Comparison of ENCODE assay signal across 8 cellular contexts in the genomic region with DNA sequence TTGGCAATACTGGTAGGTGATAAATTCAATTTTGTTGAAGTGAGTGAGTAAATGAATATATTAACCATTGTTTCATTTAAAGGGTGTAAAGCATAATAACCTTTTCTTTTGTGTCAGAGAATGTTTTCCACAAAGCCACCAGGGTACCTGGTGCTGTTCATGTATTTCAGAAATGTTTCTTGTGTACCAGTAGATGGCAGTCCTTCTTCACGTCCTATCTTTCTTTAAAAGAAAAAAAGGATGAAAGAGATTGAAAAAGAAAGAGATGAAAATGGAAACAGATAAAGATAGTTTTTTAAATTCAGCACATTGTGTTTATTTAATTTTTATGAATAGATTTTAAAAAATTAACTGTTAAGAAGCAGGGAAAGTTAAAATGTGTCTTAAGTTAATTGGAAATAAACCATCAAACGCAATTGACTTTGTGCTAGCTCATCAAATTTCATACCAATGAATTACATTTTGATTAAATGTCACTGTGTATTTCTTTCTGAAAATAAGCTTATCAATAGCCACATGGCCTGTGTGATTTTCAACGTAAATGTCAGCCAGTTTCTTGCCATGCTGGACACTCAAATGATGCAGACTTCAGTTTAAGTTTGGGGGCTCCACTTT.
DNase-seq lines count a peak whose midpoint lies in the region; ATAC-seq and TF ChIP-seq lines count a peak whose summit lies in the region.

No MANE protein-coding gene starts in this region.

- no peak overlapping the region for H2BK12ac ChIP-seq in neuronal stem cell (ENCODE audit: low read length)

- peak; percentile 90 for TF ChIP-seq CTCF in C4-2B (conservative IDR thresholded peaks at IDR 0.05)
- TF ChIP-seq CTCF in cardiac fibroblast (IDR thresholded peaks at IDR 0.05; ENCODE audit: low read depth, low read length) = peak; percentile 43

- no peak overlapping the region for H3K14ac ChIP-seq in neuronal stem cell (ENCODE audit: low read length)

- H3K27ac ChIP-seq in C4-2B = no peak overlapping the region
- H3K27ac ChIP-seq in neuronal stem cell (replicated peaks; ENCODE audit: low read length) = no peak overlapping the region

- DNase-seq in NCI-H345 (lab: John Stamatoyannopoulos, UW) (peak; percentile 22), cardiac fibroblast (ENCODE audit: low read depth in 2 of 2) (peak; percentile 16 to 31), neuronal stem cell (ENCODE audit: low spot score) (peak; percentile 9)

- WGBS in neuronal stem cell (ENCODE audit: extremely low coverage in 2 of 2, insufficient read length in 2 of 2, insufficient replicate concordance in 1 of 2), 2 donors = no CpG with 5 or more reads among the region's 3 CpGs

- H3K9ac ChIP-seq in neuronal stem cell (ENCODE audit: low read depth, low read length, poor library complexity) = no peak overlapping the region

- no peak overlapping the region for H3K4me3 ChIP-seq in cardiac fibroblast (replicated peaks in 1 of 2; ENCODE audit: low read depth in 2 of 2, low read length in 2 of 2)
- no peak overlapping the region for H3K4me3 ChIP-seq in neuronal stem cell (ENCODE audit: low read length in 2 of 2)

- no peak overlapping the region for H2BK120ac ChIP-seq in neuronal stem cell (ENCODE audit: low read depth, low read length)

- H4K91ac ChIP-seq in neuronal stem cell (ENCODE audit: low read depth, low read length, poor library complexity) = no peak overlapping the region

- no peaks in the 10 kb centered on the region for H3K4me1 ChIP-seq in neuronal stem cell (ENCODE audit: control insufficient read depth in 2 of 2, insufficient read depth in 1 of 2, low read depth in 1 of 2, low read length in 2 of 2)

- ATAC-seq in GM19351 (IDR thresholded peaks at IDR 0.05; ENCODE audit: unreplicated experiment) (peak; percentile 76), GM21381 (IDR thresholded peaks at IDR 0.05; ENCODE audit: unreplicated experiment) (no peak), HG02798 (IDR thresholded peaks at IDR 0.05; ENCODE audit: poor library complexity, unreplicated experiment) (no peak), HG03378 (IDR thresholded peaks at IDR 0.05; ENCODE audit: unreplicated experiment) (no peak)

- H3K9me3 ChIP-seq in neuronal stem cell (replicated peaks in 1 of 2; ENCODE audit: control insufficient read depth in 2 of 2, insufficient read depth in 1 of 2, low read depth in 1 of 2, low read length in 2 of 2) = no peaks in the 10 kb centered on the region

- no peak overlapping the region for H2AFZ ChIP-seq in neuronal stem cell (ENCODE audit: low read length)

- H2AK5ac ChIP-seq in neuronal stem cell (ENCODE audit: low read depth, low read length) = no peak overlapping the region

- H2BK15ac ChIP-seq in neuronal stem cell (ENCODE audit: low read length) = no peak overlapping the region

- H3K27me3 ChIP-seq in neuronal stem cell (ENCODE audit: control insufficient read depth in 3 of 3, insufficient read depth in 3 of 3, low read depth in 1 of 3, low read length in 3 of 3) = no peaks in the 10 kb centered on the region

- H3K4me2 ChIP-seq in neuronal stem cell (ENCODE audit: insufficient read depth, low read length, poor library complexity, severe bottlenecking) = no peak overlapping the region

- no peak overlapping the region for H3K4ac ChIP-seq in neuronal stem cell (ENCODE audit: low read length)

- H3K36me3 ChIP-seq in neuronal stem cell (replicated peaks in 1 of 2; ENCODE audit: control insufficient read depth in 2 of 2, insufficient read depth in 2 of 2, low read length in 2 of 2) = no peaks in the 10 kb centered on the region

- H4K8ac ChIP-seq in neuronal stem cell (ENCODE audit: low read depth, low read length) = no peak overlapping the region

- H3K79me1 ChIP-seq in neuronal stem cell (ENCODE audit: low read depth, low read length) = no peaks in the 10 kb centered on the region

- H2BK5ac ChIP-seq in neuronal stem cell (ENCODE audit: low read length) = no peak overlapping the region

- no peak overlapping the region for H3K23ac ChIP-seq in neuronal stem cell (ENCODE audit: low read depth, low read length, poor library complexity)

- no peak overlapping the region for H3K18ac ChIP-seq in neuronal stem cell (ENCODE audit: low read length)
